7 cellular contexts compared by ENCODE assay signal in the genomic region with DNA sequence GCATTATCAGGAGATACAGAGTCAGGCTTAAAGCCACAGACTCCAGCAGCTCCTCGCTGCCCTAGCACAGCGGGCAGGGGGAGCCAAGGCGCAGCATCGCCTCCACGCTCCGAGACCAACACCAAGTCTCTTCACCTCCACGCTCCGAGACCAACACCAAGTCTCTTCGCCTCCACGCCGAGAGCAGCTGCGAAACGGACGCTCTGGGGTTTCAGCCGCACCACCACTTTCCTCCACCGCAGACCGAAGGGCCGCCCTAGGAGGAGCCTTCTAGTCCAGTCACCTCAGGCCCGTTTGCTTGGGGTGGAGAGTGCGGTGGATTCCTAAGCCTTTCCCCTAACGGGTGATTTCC. TPM values are rescaled to one million over a fixed set of nuclear protein-coding genes. Genes with fewer than 3 reads are reported as not detected.
DNase-seq lines count a peak whose midpoint lies in the region; ATAC-seq and TF ChIP-seq lines count a peak whose summit lies in the region.

No MANE protein-coding gene starts in this region.

- TF ChIP-seq POLR2A in lower leg skin (IDR thresholded peaks at IDR 0.05) = no peak

- peak overlapping the region; percentile 73 for H3K4me3 ChIP-seq in lower leg skin (ENCODE audit: low read depth, poor library complexity, severe bottlenecking)

- peak; percentile 59 for DNase-seq in GM10266 (ENCODE audit: extremely low spot score)
- DNase-seq in Kasumi-1 (lab: John Stamatoyannopoulos, UW) = peak; percentile 37 to 46
- DNase-seq in activated CD4-positive, alpha-beta T cell treated with anti-CD3 and anti-CD28 coated beads for 48 hours = peak; percentile 37
- peak; percentile 75 for DNase-seq in ecto neural progenitor cell (ENCODE audit: low spot score)
- peak; percentile 17 to 89 for DNase-seq in lower leg skin (ENCODE audit: low spot score in 2 of 2)
- DNase-seq in stimulated activated CD4-positive, alpha-beta T cell treated with anti-CD3 and anti-CD28 coated beads, TNF-alpha, amount 100 ng/mL, for 48 hours (ENCODE audit: low read depth in 3 of 3) = peak in 2 of 3 donors; percentile 1 to 24

- peak; percentile 40 for ATAC-seq in GM21737 (IDR thresholded peaks at IDR 0.05; ENCODE audit: unreplicated experiment)

- TF ChIP-seq CTCF in GM10266 (IDR thresholded peaks at IDR 0.05; ENCODE audit: control insufficient read depth, insufficient read depth, low read depth, missing control alignments) (no peak), lower leg skin (IDR thresholded peaks at IDR 0.05) (no peak)

- intact Hi-C loops in lower leg skin (cut with DNase I; ENCODE audit: low total_unique reads) = no loop called here

- 0 to 1% methylated on average over 19 to 21 of the region's 21 CpGs for WGBS in lower leg skin, 2 donors

RNA-seq across cellular contexts. Expression of a gene that starts 0.7 kb away (rescaled TPM):
- total RNA-seq in lower leg skin = 10 to 100 TPM in 1 of 4 donors, 1 to 10 TPM in 3; 4.0 to 10.5 (median 6.6) TPM

RNA-seq across cellular contexts. Expression of a gene that starts 59.4 kb away (rescaled TPM):
- under 1 TPM in 1 of 4 donors, not detected in 3; 0.13 TPM for total RNA-seq in lower leg skin

Comparison
In these comparisons a context has a peak if more than half of its experiments do, and no peak if none do; other contexts are left out.
1. Peak in every context shown above with its lines: DNase-seq, ATAC-seq and H3K4me3 ChIP-seq.
2. DNase-seq: peak in every context shown above with its lines; median percentile 75 in ecto neural progenitor cell; 59 in GM10266; 53 in lower leg skin; 42 in Kasumi-1; 37 in activated CD4-positive, alpha-beta T cell treated with anti-CD3 and anti-CD28 coated beads for 48 hours; 12 in stimulated activated CD4-positive, alpha-beta T cell treated with anti-CD3 and anti-CD28 coated beads, TNF-alpha, amount 100 ng/mL, for 48 hours.